Comparison of ENCODE assay signal across 28 cellular contexts in the genomic region with DNA sequence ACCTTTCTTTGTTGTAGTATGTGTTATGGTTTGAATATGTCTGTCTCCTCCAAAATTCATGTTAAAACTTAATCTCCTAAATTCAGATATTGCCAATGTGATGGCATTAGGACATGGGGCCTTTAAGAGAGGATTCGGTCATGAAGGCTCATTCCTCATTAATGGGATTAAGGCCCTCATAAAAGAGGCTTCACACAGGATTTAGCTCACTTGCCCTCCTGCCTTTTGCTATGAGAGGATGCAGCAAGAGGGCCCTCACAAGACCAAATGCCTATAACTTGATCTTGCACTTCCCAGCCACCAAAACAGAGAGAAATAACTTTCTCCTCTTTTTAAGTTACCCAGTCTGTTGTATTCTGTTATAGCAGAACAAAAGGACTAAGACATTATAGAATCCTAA.
"Had no signal": no experiment of that assay in that cellular context is flagged by ENCODE, and none has a peak within 500 bp of the region (broad histone marks: within the 10 kb centered on the region; RNA-seq: fewer than 3 reads in every experiment).

No MANE protein-coding gene starts in this region.

- H3K27ac ChIP-seq: ascending aorta, breast epithelium, cardiac muscle cell, colonic mucosa, esophagus muscularis mucosa, gastroesophageal sphincter had no signal

- H3K4me1 Mint-ChIP-seq: activated CD4-positive, alpha-beta memory T cell treated with anti-CD3 and anti-CD28 coated beads, Interleukin-2, amount 10 ng/mL, durations not matched to agents 7 days and 5 days; activated CD4-positive, alpha-beta T cell treated with anti-CD3 and anti-CD28 coated beads, Interleukin-2, amount 10 ng/mL, durations not matched to agents 7 days and 5 days; activated naive CD4-positive, alpha-beta T cell treated with anti-CD3 and anti-CD28 coated beads, Interleukin-2, amount 10 ng/mL, durations not matched to agents 7 days and 5 days; activated naive CD8-positive, alpha-beta T cell treated with anti-CD3 and anti-CD28 coated beads, Interleukin-2, amount 10 ng/mL, durations not matched to agents 7 days and 5 days; brain had no signal

- H3K27me3 ChIP-seq: ascending aorta, breast epithelium, cardiac muscle cell, colonic mucosa, esophagus muscularis mucosa, gastroesophageal sphincter had no signal

- H3K27ac Mint-ChIP-seq: activated CD4-positive, alpha-beta memory T cell treated with anti-CD3 and anti-CD28 coated beads, Interleukin-2, amount 10 ng/mL, durations not matched to agents 7 days and 5 days; activated CD4-positive, alpha-beta T cell treated with anti-CD3 and anti-CD28 coated beads, Interleukin-2, amount 10 ng/mL, durations not matched to agents 7 days and 5 days; activated naive CD4-positive, alpha-beta T cell treated with anti-CD3 and anti-CD28 coated beads, Interleukin-2, amount 10 ng/mL, durations not matched to agents 7 days and 5 days; activated naive CD4-positive, alpha-beta T cell treated with anti-CD3 and anti-CD28 coated beads, Interleukin-2, amount 50 U/mL, for 72 hours; activated naive CD8-positive, alpha-beta T cell treated with anti-CD3 and anti-CD28 coated beads, Interleukin-2, amount 10 ng/mL, durations not matched to agents 7 days and 5 days; activated T-cell treated with anti-CD3 and anti-CD28 coated beads, Interleukin-2, amount 50 U/mL, for 24 hours; activated T-cell treated with anti-CD3 and anti-CD28 coated beads, Interleukin-2, amount 50 U/mL, for 72 hours; brain; WTC11 had no signal

- H3K4me3 Mint-ChIP-seq: activated CD4-positive, alpha-beta memory T cell treated with anti-CD3 and anti-CD28 coated beads, Interleukin-2, amount 10 ng/mL, durations not matched to agents 7 days and 5 days; activated CD4-positive, alpha-beta T cell treated with anti-CD3 and anti-CD28 coated beads, Interleukin-2, amount 10 ng/mL, durations not matched to agents 7 days and 5 days; activated naive CD4-positive, alpha-beta T cell treated with anti-CD3 and anti-CD28 coated beads, Interleukin-2, amount 10 ng/mL, durations not matched to agents 7 days and 5 days; activated naive CD8-positive, alpha-beta T cell treated with anti-CD3 and anti-CD28 coated beads, Interleukin-2, amount 10 ng/mL, durations not matched to agents 7 days and 5 days; activated T-cell treated with anti-CD3 and anti-CD28 coated beads, Interleukin-2, amount 50 U/mL, for 24 hours; activated T-cell treated with anti-CD3 and anti-CD28 coated beads, Interleukin-2, amount 50 U/mL, for 72 hours; brain; WTC11 had no signal

- H3K4me3 ChIP-seq: ascending aorta, breast epithelium, cardiac muscle cell, colonic mucosa, esophagus muscularis mucosa, gastroesophageal sphincter had no signal

- DNase-seq: activated CD4-positive, alpha-beta memory T cell treated with anti-CD3 and anti-CD28 coated beads, Interleukin-2, amount 10 ng/mL, durations not matched to agents 7 days and 5 days; activated CD4-positive, alpha-beta T cell treated with anti-CD3 and anti-CD28 coated beads for 1 hour; activated CD4-positive, alpha-beta T cell treated with anti-CD3 and anti-CD28 coated beads for 4 hours; activated CD4-positive, alpha-beta T cell treated with anti-CD3 and anti-CD28 coated beads, Interleukin-2, amount 10 ng/mL, durations not matched to agents 7 days and 5 days; activated CD4-positive, alpha-beta T cell treated with anti-CD3 and anti-CD28 coated beads, Interleukin-2, amount 50 U/mL, for 4 hours; activated CD8-positive, alpha-beta memory T cell treated with anti-CD3 and anti-CD28 coated beads, Interleukin-2, amount 50 U/mL, for 48 hours; activated gamma-delta T cell; activated naive CD4-positive, alpha-beta T cell; activated naive CD4-positive, alpha-beta T cell treated with anti-CD3 and anti-CD28 coated beads, Interleukin-2, amount 10 ng/mL, durations not matched to agents 7 days and 5 days; activated naive CD8-positive, alpha-beta T cell treated with anti-CD3 and anti-CD28 coated beads, Interleukin-2, amount 10 ng/mL, durations not matched to agents 7 days and 5 days; activated T-cell treated with anti-CD3 and anti-CD28 coated beads for 4 hours; activated T-cell treated with anti-CD3 and anti-CD28 coated beads, Interleukin-2, amount 50 U/mL, for 24 hours; activated T-cell treated with anti-CD3 and anti-CD28 coated beads, Interleukin-2, amount 50 U/mL, for 72 hours; central memory CD4-positive, alpha-beta T cell; cerebellar nuclear complex; colonic mucosa; effector memory CD4-positive, alpha-beta T cell; erythroblast; foreskin melanocyte; T-helper 2 cell had no signal

- ATAC-seq: activated naive CD4-positive, alpha-beta T cell treated with anti-CD3 and anti-CD28 coated beads, Interleukin-2, amount 50 U/mL, for 72 hours; activated T-cell treated with anti-CD3 and anti-CD28 coated beads, Interleukin-2, amount 50 U/mL, for 72 hours; gastroesophageal sphincter; WTC11 had no signal

- H3K27me3 Mint-ChIP-seq: activated naive CD4-positive, alpha-beta T cell treated with anti-CD3 and anti-CD28 coated beads, Interleukin-2, amount 10 ng/mL, durations not matched to agents 7 days and 5 days; activated T-cell treated with anti-CD3 and anti-CD28 coated beads, Interleukin-2, amount 50 U/mL, for 24 hours had no signal

- H3K4me1 ChIP-seq: ascending aorta, breast epithelium, colonic mucosa, esophagus muscularis mucosa, gastroesophageal sphincter had no signal

- H3K36me3 ChIP-seq: ascending aorta, breast epithelium, cardiac muscle cell, colonic mucosa, esophagus muscularis mucosa, gastroesophageal sphincter had no signal

- H3K36me3 Mint-ChIP-seq: activated naive CD4-positive, alpha-beta T cell treated with anti-CD3 and anti-CD28 coated beads, Interleukin-2, amount 10 ng/mL, durations not matched to agents 7 days and 5 days; brain had no signal

- H3K9me3 ChIP-seq: ascending aorta, colonic mucosa, gastroesophageal sphincter had no signal
